Comparison of ENCODE assay signal across 28 cellular contexts in the genomic region with DNA sequence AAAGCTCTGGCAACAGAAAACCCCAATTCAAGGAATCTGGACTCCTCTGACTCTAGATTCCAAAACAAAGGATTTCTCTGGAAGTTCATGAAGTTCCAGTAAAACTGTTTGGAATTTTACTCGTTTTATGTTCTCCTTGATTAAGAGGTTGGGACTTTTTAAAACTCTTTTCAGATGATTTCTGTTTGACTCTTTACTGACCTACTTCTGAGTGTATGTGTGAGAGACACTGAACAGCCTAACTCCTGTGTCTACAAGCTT.
"Had no signal": no experiment of that assay in that cellular context is flagged by ENCODE, and none has a peak within 500 bp of the region (broad histone marks: within the 10 kb centered on the region; RNA-seq: fewer than 3 reads in every experiment).

No MANE protein-coding gene starts in this region.

- H3K4me3 ChIP-seq: gastrocnemius medialis, heart left ventricle, hepatocyte, pancreas, right atrium auricular region, smooth muscle cell, suprapubic skin, transverse colon, upper lobe of right lung, vagina had no signal

- H3K36me3 Mint-ChIP-seq: naive thymus-derived CD8-positive, alpha-beta T cell had no signal

- H3K79me2 ChIP-seq: hepatocyte had no signal

- ATAC-seq: effector memory CD8-positive, alpha-beta T cell; esophagus mucosa; gastrocnemius medialis; left colon; naive thymus-derived CD8-positive, alpha-beta T cell; pancreas; sciatic nerve; stimulated activated naive CD8-positive, alpha-beta T cell treated with anti-CD3 and anti-CD28 coated beads, Interleukin-15, amount 100 ng/mL, for 72 hours; upper lobe of right lung had no signal

- H3K4me2 ChIP-seq: hepatocyte, smooth muscle cell had no signal

- H3K27me3 ChIP-seq: gastrocnemius medialis, heart left ventricle, hepatocyte, neutrophil, pancreas, right atrium auricular region, suprapubic skin, transverse colon, upper lobe of right lung, vagina had no signal

- H3K36me3 ChIP-seq: gastrocnemius medialis, heart left ventricle, neutrophil, pancreas, right atrium auricular region, suprapubic skin, transverse colon, upper lobe of right lung, vagina had no signal

- H3K4me3 Mint-ChIP-seq: effector memory CD8-positive, alpha-beta T cell; naive thymus-derived CD8-positive, alpha-beta T cell; neural crest cell; stimulated activated naive CD8-positive, alpha-beta T cell treated with anti-CD3 and anti-CD28 coated beads, Interleukin-15, amount 100 ng/mL, for 72 hours had no signal

- FAIRE-seq: pancreas had no signal

- H3K27ac ChIP-seq: epithelial cell of prostate, gastrocnemius medialis, hepatocyte, neutrophil, pancreas, right atrium auricular region, suprapubic skin, transverse colon, upper lobe of right lung, vagina had no signal

- H3K9me3 ChIP-seq: gastrocnemius medialis, heart left ventricle, neutrophil, pancreas, right atrium auricular region, suprapubic skin, transverse colon, upper lobe of right lung, vagina had no signal

- H2AFZ ChIP-seq: hepatocyte had no signal

- H3K4me1 ChIP-seq: gastrocnemius medialis, pancreas had no signal

- H3K4me1 Mint-ChIP-seq: neural crest cell; stimulated activated naive CD8-positive, alpha-beta T cell treated with anti-CD3 and anti-CD28 coated beads, Interleukin-15, amount 100 ng/mL, for 72 hours had no signal

- DNase-seq: cerebellar nuclear complex; cortex of kidney; effector memory CD8-positive, alpha-beta T cell; foreskin fibroblast; gastrocnemius medialis; heart left ventricle; left colon; mesenchymal stem cell; naive thymus-derived CD8-positive, alpha-beta T cell; pancreas; stimulated activated CD4-positive, alpha-beta T cell treated with anti-CD3 and anti-CD28 coated beads, Interleukin-12 subunit alpha, Interleukin-12 subunit beta, amount 100 ng/mL, for 4 hours; stimulated activated CD4-positive, alpha-beta T cell treated with anti-CD3 and anti-CD28 coated beads, Interleukin-1b, Interleukin-23, amount 100 ng/mL, for 48 hours; stimulated activated CD4-positive, alpha-beta T cell treated with anti-CD3 and anti-CD28 coated beads, Interleukin-4, amount 100 ng/mL, for 1 hour; stimulated activated CD8-positive, alpha-beta memory T cell treated with anti-CD3 and anti-CD28 coated beads, Interleukin-4, amount 100 ng/mL, for 48 hours; stimulated activated naive CD4-positive, alpha-beta T cell; stimulated activated naive CD8-positive, alpha-beta T cell treated with anti-CD3 and anti-CD28 coated beads, Interleukin-15, amount 100 ng/mL, for 72 hours; transverse colon; upper lobe of right lung had no signal

- H3K27ac Mint-ChIP-seq: effector memory CD8-positive, alpha-beta T cell; naive thymus-derived CD8-positive, alpha-beta T cell; stimulated activated naive CD8-positive, alpha-beta T cell treated with anti-CD3 and anti-CD28 coated beads, Interleukin-15, amount 100 ng/mL, for 72 hours had no signal
